In the genomic region with DNA sequence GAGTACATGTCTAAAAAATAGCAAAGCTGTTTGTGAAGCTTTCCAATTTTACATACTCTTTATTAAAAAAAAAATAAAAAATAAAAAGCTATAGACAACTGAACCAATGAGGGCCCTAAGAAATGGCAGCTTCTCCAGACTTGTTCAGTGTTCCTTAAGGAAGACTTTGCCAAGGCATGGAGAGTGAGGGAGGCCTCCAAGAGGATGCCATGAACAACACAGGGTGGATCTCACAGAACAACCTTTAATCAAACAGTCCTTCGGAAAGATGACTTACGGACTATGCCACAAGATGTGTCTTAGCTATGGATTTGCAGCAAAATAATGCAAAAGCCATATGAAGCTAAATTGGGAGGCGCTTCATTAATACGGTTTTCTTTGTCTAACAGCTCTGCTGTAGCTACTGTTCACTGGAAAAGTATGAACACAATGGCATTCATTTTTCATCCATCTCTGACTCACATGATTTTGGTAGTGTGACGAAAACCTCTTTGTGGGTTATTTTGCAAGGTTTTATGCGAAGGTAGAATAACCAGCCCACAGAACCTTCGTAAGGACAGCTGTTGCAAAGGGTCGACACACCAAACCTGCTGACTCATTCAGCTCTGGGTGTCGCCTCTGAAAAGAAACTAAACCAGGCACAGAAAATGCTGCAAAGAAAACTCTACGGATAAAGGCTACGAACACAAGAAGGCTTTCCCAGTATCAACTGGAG, we compare ENCODE assay signal across 8 cellular contexts. TPM values are rescaled to one million over a fixed set of nuclear protein-coding genes. Genes with fewer than 3 reads are reported as not detected.
DNase-seq lines count a peak whose midpoint lies in the region; ATAC-seq, FAIRE-seq and TF ChIP-seq lines count a peak whose summit lies in the region.

No MANE protein-coding gene starts in this region.

- peaks cover 39% of the 10 kb centered on the region for H3K4me1 ChIP-seq in left ventricle myocardium inferior
- peaks cover 19% of the 10 kb centered on the region for H3K4me1 ChIP-seq in smooth muscle cell (ENCODE audit: low read depth)
- no peaks in the 10 kb centered on the region for H3K4me1 ChIP-seq in mucosa of descending colon (ENCODE audit: low read depth)

- no peaks in the 10 kb centered on the region for H3K27me3 ChIP-seq in left ventricle myocardium inferior (ENCODE audit: low read depth)
- no peaks in the 10 kb centered on the region for H3K27me3 ChIP-seq in smooth muscle cell (ENCODE audit: low read depth)

- peak; percentile 81 for ATAC-seq in esophagus mucosa
- no peak for ATAC-seq in mucosa of descending colon

- no peak for TF ChIP-seq CTCF in left ventricle myocardium inferior (IDR thresholded peaks at IDR 0.05; ENCODE audit: borderline replicate concordance)
- no peak for TF ChIP-seq CTCF in smooth muscle cell (IDR thresholded peaks at IDR 0.05; ENCODE audit: borderline replicate concordance, insufficient read depth, poor library complexity, severe bottlenecking)
- TF ChIP-seq CTCF in mucosa of descending colon (IDR thresholded peaks at IDR 0.05) = no peak

- intact Hi-C loops in left ventricle myocardium inferior (cut with micrococcal nuclease) = no loop called here
- intact Hi-C loops in cardiac septum (cut with DNase I) = no loop called here
- intact Hi-C loops in mucosa of descending colon (cut with DNase I, micrococcal nuclease) = no loop called here

- peaks cover 5% of the 10 kb centered on the region for H3K36me3 ChIP-seq in left ventricle myocardium inferior
- H3K36me3 ChIP-seq in smooth muscle cell (ENCODE audit: low read depth) = no peaks in the 10 kb centered on the region
- H3K36me3 ChIP-seq in mucosa of descending colon (ENCODE audit: low read depth) = no peaks in the 10 kb centered on the region

- H3K9me3 ChIP-seq in left ventricle myocardium inferior (replicated peaks) (no peaks in the 10 kb centered on the region), smooth muscle cell (replicated peaks; ENCODE audit: low read depth) (no peaks in the 10 kb centered on the region), mucosa of descending colon (no peaks in the 10 kb centered on the region)

- no peak for TF ChIP-seq POLR2A in GM12891 (IDR thresholded peaks at IDR 0.05; ENCODE audit: low read depth, low read length)

- H2AFZ ChIP-seq in smooth muscle cell (ENCODE audit: low read depth) = peak overlapping the region; percentile 32

- H3K27ac ChIP-seq in left ventricle myocardium inferior (replicated peaks) (peak overlapping the region; percentile 10), smooth muscle cell (ENCODE audit: low read depth) (peak overlapping the region; percentile 90)

- peaks cover 76% of the 10 kb centered on the region for H3K79me2 ChIP-seq in smooth muscle cell (ENCODE audit: low read depth)

- H3K4me3 ChIP-seq in left ventricle myocardium inferior (no peak overlapping the region), smooth muscle cell (peak overlapping the region; percentile 41), mucosa of descending colon (no peak overlapping the region)

- DNase-seq in left ventricle myocardium inferior = no peak
- DNase-seq in cardiac septum (ENCODE audit: low spot score) = no peak
- DNase-seq in M059J (ENCODE audit: low read depth) = peak; percentile 95
- DNase-seq in smooth muscle cell (lab: John Stamatoyannopoulos, UW; ENCODE audit: unreplicated experiment) = no peak
- no peak for DNase-seq in GM12891 (ENCODE audit: insufficient read length, low spot score)
- no peak for DNase-seq in mucosa of descending colon
- no peak for DNase-seq in NCI-H1930 (lab: John Stamatoyannopoulos, UW)

- peak overlapping the region; percentile 67 for H3K9ac ChIP-seq in smooth muscle cell (ENCODE audit: low read depth)

- 29% methylated on average over 11 of the region's 11 CpGs for WGBS in smooth muscle cell (ENCODE audit: low lambda C conversion rate)

- H3K4me2 ChIP-seq in smooth muscle cell = peak overlapping the region; percentile 84

- FAIRE-seq in GM12891 (lab: Jason Lieb, UNC) = no peak

- peaks cover 5% of the 10 kb centered on the region for H3F3A ChIP-seq in smooth muscle cell (ENCODE audit: low read depth)

- H4K20me1 ChIP-seq in smooth muscle cell (ENCODE audit: low read depth) = no peaks in the 10 kb centered on the region

TF ChIP-seq in GM12891, 5 proteins besides CTCF, POLR2A, EP300 and RAD21:
- TF ChIP-seq POU2F2 (IDR thresholded peaks at IDR 0.05; ENCODE audit: low read depth, low read length) (no peak), PAX5 (IDR thresholded peaks at IDR 0.05; ENCODE audit: insufficient read depth, low read length, severe bottlenecking) (no peak), POLR2AphosphoS5 (IDR thresholded peaks at IDR 0.05; ENCODE audit: low read depth, low read length) (no peak), TAF1 (IDR thresholded peaks at IDR 0.05; ENCODE audit: low read depth, low read length) (no peak), SPI1 (IDR thresholded peaks at IDR 0.05; ENCODE audit: low read depth, low read length) (no peak)

RNA-seq across cellular contexts. Expression of a gene that starts 27.7 kb away (rescaled TPM):
- 10.1 TPM for total RNA-seq in left ventricle myocardium inferior
- 17.8 TPM for total RNA-seq in cardiac septum
- total RNA-seq in M059J (2014; rRNA removed; shearing (Covaris generic)) = 16.9 and 32.2 TPM in 2 replicates
- total RNA-seq in esophagus mucosa = 16.8 TPM
- total RNA-seq in smooth muscle cell = 35.0 and 42.0 TPM in 2 replicates
- 15.5 and 38.8 TPM in 2 replicates for polyA plus RNA-seq in smooth muscle cell
- 0.10 TPM for polyA plus RNA-seq in GM12891 (2012; ENCODE audit: low read depth, missing spikeins)
- 10 to 100 TPM; 48.8 to 92.6 (median 82.3) TPM for total RNA-seq in mucosa of descending colon
